ENCODE assay signal across 17 cellular contexts in genomic region chr2:66567742-66568141, GRCh38.
"Had no signal": no experiment of that assay in that cellular context is flagged by ENCODE, and none has a peak within 500 bp of the region (broad histone marks: within the 10 kb centered on the region; RNA-seq: fewer than 3 reads in every experiment).

No MANE protein-coding gene starts in this region.

- H3K27ac Mint-ChIP-seq: activated CD4-positive, alpha-beta memory T cell treated with anti-CD3 and anti-CD28 coated beads, Interleukin-2, amount 10 ng/mL, durations not matched to agents 7 days and 5 days; activated naive CD4-positive, alpha-beta T cell treated with anti-CD3 and anti-CD28 coated beads for 36 hours; activated T-cell treated with anti-CD3 and anti-CD28 coated beads, Interleukin-2, amount 50 U/mL, for 24 hours; memory B cell; natural killer cell had no signal

- ATAC-seq: body of pancreas, gastrocnemius medialis, heart right ventricle, natural killer cell had no signal

- H3K27me3 ChIP-seq: body of pancreas, thyroid gland had no signal

- H3K4me1 ChIP-seq: gastrocnemius medialis, thyroid gland had no signal

- DNase-seq: activated CD4-positive, alpha-beta memory T cell treated with anti-CD3 and anti-CD28 coated beads, Interleukin-2, amount 10 ng/mL, durations not matched to agents 7 days and 5 days; activated CD4-positive, alpha-beta T cell treated with anti-CD3 and anti-CD28 coated beads for 48 hours; activated CD4-positive, CD25-positive, alpha-beta regulatory T cell; activated naive CD4-positive, alpha-beta T cell treated with anti-CD3 and anti-CD28 coated beads for 36 hours; activated T-cell treated with anti-CD3 and anti-CD28 coated beads, Interleukin-2, amount 50 U/mL, for 24 hours; body of pancreas; gastrocnemius medialis; heart right ventricle; natural killer cell; nucleus accumbens; stimulated activated CD4-positive, alpha-beta T cell treated with anti-CD3 and anti-CD28 coated beads, Interleukin-2, amount 100 ng/mL, for 24 hours; stimulated activated naive CD4-positive, alpha-beta T cell treated with Interleukin-2 at 50 U/mL for 16 hours; T1000; thyroid gland had no signal

- H3K4me1 Mint-ChIP-seq: activated CD4-positive, alpha-beta memory T cell treated with anti-CD3 and anti-CD28 coated beads, Interleukin-2, amount 10 ng/mL, durations not matched to agents 7 days and 5 days; central memory CD8-positive, alpha-beta T cell; memory B cell had no signal

- H3K4me3 ChIP-seq: body of pancreas, coronary artery, gastrocnemius medialis, heart right ventricle, thyroid gland had no signal

- H3K36me3 Mint-ChIP-seq: memory B cell, natural killer cell had no signal

- H3K9me3 Mint-ChIP-seq: activated CD4-positive, alpha-beta memory T cell treated with anti-CD3 and anti-CD28 coated beads, Interleukin-2, amount 10 ng/mL, durations not matched to agents 7 days and 5 days; activated naive CD4-positive, alpha-beta T cell treated with anti-CD3 and anti-CD28 coated beads for 36 hours; activated T-cell treated with anti-CD3 and anti-CD28 coated beads, Interleukin-2, amount 50 U/mL, for 24 hours; memory B cell; natural killer cell had no signal

- H3K4me3 Mint-ChIP-seq: activated CD4-positive, alpha-beta memory T cell treated with anti-CD3 and anti-CD28 coated beads, Interleukin-2, amount 10 ng/mL, durations not matched to agents 7 days and 5 days; activated naive CD4-positive, alpha-beta T cell treated with anti-CD3 and anti-CD28 coated beads for 36 hours; activated T-cell treated with anti-CD3 and anti-CD28 coated beads, Interleukin-2, amount 50 U/mL, for 24 hours; central memory CD8-positive, alpha-beta T cell; memory B cell; natural killer cell had no signal

- H3K9me3 ChIP-seq: body of pancreas, gastrocnemius medialis, heart right ventricle, thyroid gland had no signal

- H3K27ac ChIP-seq: coronary artery, gastrocnemius medialis, heart right ventricle, thyroid gland had no signal

- H3K36me3 ChIP-seq: gastrocnemius medialis, thyroid gland had no signal

- H3K27me3 Mint-ChIP-seq: central memory CD8-positive, alpha-beta T cell had no signal
